Comparison of ENCODE assay signal across 9 cellular contexts in the genomic region with DNA sequence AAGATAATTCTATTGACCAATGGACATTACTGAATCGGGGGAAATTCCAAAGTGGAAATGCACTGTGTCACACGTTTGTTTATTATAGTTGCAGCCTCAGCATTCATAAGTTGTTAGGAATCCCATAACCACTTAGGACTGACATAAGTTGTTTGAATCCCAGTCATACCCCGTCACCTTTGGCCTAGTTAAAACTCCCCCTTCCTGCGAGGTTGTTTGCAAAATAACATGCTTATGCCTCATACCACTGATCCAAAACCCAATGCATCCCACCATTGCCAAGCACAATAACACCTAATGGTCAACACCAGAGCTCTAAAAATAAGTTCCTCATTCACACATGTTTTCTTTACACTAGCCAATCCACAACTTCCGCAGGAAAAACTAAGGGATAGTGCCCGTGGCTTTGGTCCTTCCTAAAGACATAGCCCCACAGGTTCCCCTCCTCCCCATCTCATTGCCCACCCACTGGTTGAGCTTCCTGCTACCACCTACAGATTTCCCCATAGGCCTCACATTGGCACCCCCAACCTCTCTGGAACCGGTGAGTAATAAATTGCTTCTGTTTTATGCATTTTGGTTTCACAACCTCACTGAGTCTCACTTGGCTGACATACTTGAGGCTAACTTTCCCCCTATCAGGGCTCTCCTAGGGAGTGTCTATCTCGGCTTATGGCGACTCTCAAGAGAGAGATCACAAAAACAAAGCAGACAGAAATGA. TPM values are rescaled to one million over a fixed set of nuclear protein-coding genes. Genes with fewer than 3 reads are reported as not detected.
DNase-seq lines count a peak whose midpoint lies in the region; ATAC-seq and TF ChIP-seq lines count a peak whose summit lies in the region.
"Had no signal": no experiment of that assay in that cellular context is flagged by ENCODE, and none has a peak within 500 bp of the region (broad histone marks: within the 10 kb centered on the region; RNA-seq: fewer than 3 reads in every experiment).

No MANE protein-coding gene starts in this region.

- in situ Hi-C loops in HAP-1 (cut with MboI; ENCODE audit: low sequenced_read_pairs) = loop anchor here (25.0 kb wide), 1 partner anchor 661 kb away; no protein-coding TSS in a partner anchor

- H3K79me2 ChIP-seq in osteoblast (ENCODE audit: insufficient read depth, low read length) = no peaks in the 10 kb centered on the region
- H3K79me2 ChIP-seq in MM.1S (ENCODE audit: low read length) = no peaks in the 10 kb centered on the region

- H3K36me3 ChIP-seq in osteoblast (ENCODE audit: insufficient read depth, low read length) = no peaks in the 10 kb centered on the region
- H3K36me3 ChIP-seq in HAP-1 (replicated peaks) = no peaks in the 10 kb centered on the region
- no peaks in the 10 kb centered on the region for H3K36me3 ChIP-seq in MM.1S (replicated peaks; ENCODE audit: insufficient read depth, low read length)

- H2AFZ ChIP-seq in osteoblast (ENCODE audit: low read length) = peak overlapping the region; percentile 62
- no peak overlapping the region for H2AFZ ChIP-seq in MM.1S (ENCODE audit: low read length)

- H3K4me1 ChIP-seq in osteoblast (ENCODE audit: insufficient read depth, low read length) (peaks cover 15% of the 10 kb centered on the region), HAP-1 (no peaks in the 10 kb centered on the region), MM.1S (ENCODE audit: low read length) (no peaks in the 10 kb centered on the region)

- peak; percentile 99 for ATAC-seq in GM18873 (IDR thresholded peaks at IDR 0.05; ENCODE audit: low FRiP score, unreplicated experiment)
- peak; percentile 95 for ATAC-seq in HG02588 (IDR thresholded peaks at IDR 0.05; ENCODE audit: unreplicated experiment)

- H3K4me3 ChIP-seq in osteoblast (ENCODE audit: insufficient read depth, low read length) (peak overlapping the region; percentile 51), HAP-1 (no peak overlapping the region), MM.1S (ENCODE audit: low read length) (no peak overlapping the region)

- H3K4me2 ChIP-seq in osteoblast (ENCODE audit: insufficient read depth, low read length) (peak overlapping the region; percentile 82), MM.1S (ENCODE audit: low read depth, low read length) (no peak overlapping the region)

- H3F3A ChIP-seq in MM.1S (ENCODE audit: insufficient read depth, low read length) = no peaks in the 10 kb centered on the region

- no peaks in the 10 kb centered on the region for H4K20me1 ChIP-seq in osteoblast (ENCODE audit: insufficient read depth, low read length)
- no peaks in the 10 kb centered on the region for H4K20me1 ChIP-seq in MM.1S (ENCODE audit: insufficient read depth, low read length)

- TF ChIP-seq CTCF in osteoblast (IDR thresholded peaks at IDR 0.05; ENCODE audit: extremely low read depth, low read depth, low read length) = no peak
- TF ChIP-seq CTCF in MM.1S (IDR thresholded peaks at IDR 0.05; ENCODE audit: low read length) = no peak

- H3K9me3 ChIP-seq in osteoblast (ENCODE audit: low read depth, low read length) (no peaks in the 10 kb centered on the region), HAP-1 (no peaks in the 10 kb centered on the region), MM.1S (replicated peaks; ENCODE audit: insufficient read depth, low read length) (no peaks in the 10 kb centered on the region)

- no peaks in the 10 kb centered on the region for H3K27me3 ChIP-seq in osteoblast (ENCODE audit: insufficient read depth, low read length)
- H3K27me3 ChIP-seq in HAP-1 (ENCODE audit: low read depth) = no peaks in the 10 kb centered on the region
- H3K27me3 ChIP-seq in MM.1S (replicated peaks; ENCODE audit: insufficient read depth, low read length) = no peaks in the 10 kb centered on the region

- H3K27ac ChIP-seq in osteoblast (ENCODE audit: low read depth, low read length) = peak overlapping the region; percentile 94
- no peak overlapping the region for H3K27ac ChIP-seq in MM.1S (ENCODE audit: low read length)

- DNase-seq in RPMI7951 (ENCODE audit: low read depth) (peak; percentile 78), osteoblast (ENCODE audit: insufficient read length, low spot score, missing footprints) (no peak), NCI-H748 treated with DMSO at 0.1 percent for 48 hours (lab: John Stamatoyannopoulos, UW) (no peak), DMS 273 (lab: John Stamatoyannopoulos, UW; ENCODE audit: unreplicated experiment) (no peak), HAP-1 (ENCODE audit: low spot score in 2 of 2) (no peak), MM.1S (no peak)

- no peak overlapping the region for H3K9ac ChIP-seq in MM.1S (ENCODE audit: low read length)

- no peaks in the 10 kb centered on the region for H3K9me2 ChIP-seq in MM.1S (replicated peaks; ENCODE audit: insufficient read depth, low read length)

RNA-seq across cellular contexts. Expression of gene MUSK, which starts 42.3 kb away (rescaled TPM):
- total RNA-seq in RPMI7951 (2014; rRNA removed; shearing (Covaris generic)) = 5.5 and 8.2 TPM in 2 replicates
- total RNA-seq in osteoblast = under 0.01 TPM in 1 of 2 replicates, not detected in the other
- total RNA-seq: T-helper 2 cell treated with Interferon-gamma antibody and Interleukin-4, amounts not matched to agents 100 ng/mL and 5 ng/mL, for 36 hours had no signal

RNA-seq across cellular contexts. Expression of gene SVEP1, which starts 46.7 kb away (rescaled TPM):
- total RNA-seq in RPMI7951 (2014; rRNA removed; shearing (Covaris generic)) = 10.9 and 17.2 TPM in 2 replicates
- total RNA-seq in osteoblast = 37.6 and 43.0 TPM in 2 replicates
- total RNA-seq: T-helper 2 cell treated with Interferon-gamma antibody and Interleukin-4, amounts not matched to agents 100 ng/mL and 5 ng/mL, for 36 hours had no signal
